Comparison of ENCODE assay signal across 10 cellular contexts in the genomic region with DNA sequence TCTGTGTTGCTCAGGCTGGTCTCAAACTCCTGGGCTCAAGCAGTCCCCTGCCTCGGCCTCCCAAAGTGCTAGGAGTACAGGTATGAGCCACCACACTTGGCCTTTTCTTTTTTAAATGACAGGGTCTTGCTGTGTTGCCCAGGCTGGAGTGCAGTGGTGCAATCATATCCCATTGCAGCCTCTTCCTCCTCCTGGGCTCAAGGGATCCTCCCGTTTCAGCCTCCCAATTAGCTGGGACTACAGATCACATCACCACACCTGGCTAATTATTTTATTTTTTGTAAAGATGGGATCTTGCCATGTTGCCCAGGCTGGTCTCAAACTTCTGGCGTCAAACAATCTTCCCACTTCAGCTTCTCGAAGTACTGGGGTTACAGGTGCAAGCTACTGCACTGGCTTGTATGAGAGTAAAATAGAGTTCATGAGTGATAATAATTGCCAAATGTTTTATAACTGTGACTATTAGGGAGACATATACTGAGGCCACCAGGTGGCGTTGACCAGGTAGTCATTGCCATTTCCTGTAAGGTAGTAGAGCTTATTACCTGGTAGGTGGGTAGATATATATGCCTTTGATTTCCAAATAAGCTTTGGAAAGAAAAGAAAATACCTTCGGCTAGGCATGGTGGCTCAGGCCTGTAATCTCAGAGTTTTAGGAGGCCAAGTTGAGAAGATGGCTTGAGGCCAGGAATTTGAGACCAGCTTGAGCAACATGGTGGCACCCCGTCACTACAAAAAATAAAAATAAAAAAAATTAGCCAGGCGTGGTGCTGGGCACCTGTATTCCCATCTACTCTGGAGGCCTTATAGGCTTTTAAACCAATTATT. TPM values are rescaled to one million over a fixed set of nuclear protein-coding genes. Genes with fewer than 3 reads are reported as not detected.
A peak's percentile ranks its signal among the peaks of the same experiment; 100 is the strongest.
DNase-seq lines count a peak whose midpoint lies in the region; ATAC-seq and TF ChIP-seq lines count a peak whose summit lies in the region.
"Had no signal": no experiment of that assay in that cellular context is flagged by ENCODE, and none has a peak within 500 bp of the region (broad histone marks: within the 10 kb centered on the region; RNA-seq: fewer than 3 reads in every experiment).

No MANE protein-coding gene starts in this region.

- TF ChIP-seq CTCF in DOHH2 (IDR thresholded peaks at IDR 0.05; ENCODE audit: low read depth, low read length, poor library complexity, severe bottlenecking), result peak; percentile 64
- peak; percentile 94 for TF ChIP-seq CTCF in OCI-LY1 (IDR thresholded peaks at IDR 0.05; ENCODE audit: low read length)
- TF ChIP-seq CTCF in glutamatergic neuron (IDR thresholded peaks at IDR 0.05; ENCODE audit: partially characterized antibody, unreplicated experiment), result no peak

- H3K4me3 Mint-ChIP-seq in glutamatergic neuron (ENCODE audit: unreplicated experiment), result no peak overlapping the region
- H3K4me3 Mint-ChIP-seq: activated naive CD8-positive, alpha-beta T cell treated with anti-CD3 and anti-CD28 coated beads, Interleukin-2, amount 10 ng/mL, durations not matched to agents 7 days and 5 days; naive B cell had no signal

- H2AFZ ChIP-seq in OCI-LY1 (ENCODE audit: low read length), result no peak overlapping the region

- no peaks in the 10 kb centered on the region for H3K27me3 ChIP-seq in DOHH2 (ENCODE audit: control insufficient read depth, low read length)
- no peaks in the 10 kb centered on the region for H3K27me3 ChIP-seq in OCI-LY1 (ENCODE audit: insufficient read depth, low read length)

- H3F3A ChIP-seq in DOHH2 (ENCODE audit: control insufficient read depth, insufficient read depth) (no peaks in the 10 kb centered on the region; the same call in 1 of the 2 replicates), OCI-LY1 (ENCODE audit: insufficient read depth, low read length) (peaks cover 9% of the 10 kb centered on the region; the same call in 1 of the 2 replicates)

- peaks cover 12% of the 10 kb centered on the region for H3K4me1 Mint-ChIP-seq in glutamatergic neuron (ENCODE audit: low read depth, unreplicated experiment)

- peaks cover 27% of the 10 kb centered on the region for H3K4me1 ChIP-seq in DOHH2 (ENCODE audit: control insufficient read depth, low read length)
- H3K4me1 ChIP-seq in OCI-LY1 (ENCODE audit: insufficient read depth, low read length, severe bottlenecking), result peaks cover 46% of the 10 kb centered on the region

- H4K20me1 ChIP-seq in DOHH2 (ENCODE audit: control insufficient read depth, insufficient read depth, low read depth, low read length), result peaks cover 10% of the 10 kb centered on the region; the same call in 1 of the 2 replicates
- no peaks in the 10 kb centered on the region for H4K20me1 ChIP-seq in OCI-LY1 (ENCODE audit: insufficient read depth, low read length)

- H3K36me3 ChIP-seq in DOHH2 (ENCODE audit: control insufficient read depth, low read length), result peaks cover 36% of the 10 kb centered on the region
- H3K36me3 ChIP-seq in OCI-LY1 (ENCODE audit: insufficient read depth, low read length), result peaks cover 38% of the 10 kb centered on the region

- peaks cover 9% of the 10 kb centered on the region for H3K9me3 Mint-ChIP-seq in glutamatergic neuron (ENCODE audit: unreplicated experiment)
- H3K9me3 Mint-ChIP-seq: naive B cell had no signal

- peak; percentile 29 for DNase-seq in iPS-NIHi11 (ENCODE audit: low spot score)
- no peak for DNase-seq in NCI-H2227 treated with DMSO at 0.1 percent for 48 hours (lab: John Stamatoyannopoulos, UW)
- no peak for DNase-seq in MV-4-11 (lab: John Stamatoyannopoulos, UW)
- DNase-seq in GOT3 (lab: John Stamatoyannopoulos, UW), result no peak
- no peak for DNase-seq in glutamatergic neuron
- DNase-seq: activated naive CD8-positive, alpha-beta T cell treated with anti-CD3 and anti-CD28 coated beads, Interleukin-2, amount 10 ng/mL, durations not matched to agents 7 days and 5 days; naive B cell had no signal

- peaks cover 4% of the 10 kb centered on the region for H3K36me3 Mint-ChIP-seq in glutamatergic neuron (ENCODE audit: unreplicated experiment)

- H3K9me3 ChIP-seq in DOHH2 (ENCODE audit: control insufficient read depth, insufficient read depth, low read length), result no peaks in the 10 kb centered on the region
- H3K9me3 ChIP-seq in OCI-LY1 (ENCODE audit: low read length), result no peaks in the 10 kb centered on the region; the same call in 1 of the 2 replicates

- H3K79me2 ChIP-seq in DOHH2 (ENCODE audit: control insufficient read depth, low read length) (peaks cover 95% of the 10 kb centered on the region), OCI-LY1 (ENCODE audit: insufficient read depth, low read length) (peaks cover 80% of the 10 kb centered on the region)

- no peak overlapping the region for H3K9ac ChIP-seq in OCI-LY1 (ENCODE audit: low read length)

- no peak overlapping the region for H3K27ac ChIP-seq in DOHH2 (ENCODE audit: low read depth, low read length)
- no peak overlapping the region for H3K27ac ChIP-seq in OCI-LY1 (ENCODE audit: low read depth, low read length, poor library complexity, severe bottlenecking)

- peaks cover 3% of the 10 kb centered on the region for H3K27me3 Mint-ChIP-seq in glutamatergic neuron (ENCODE audit: unreplicated experiment)
- H3K27me3 Mint-ChIP-seq: activated naive CD8-positive, alpha-beta T cell treated with anti-CD3 and anti-CD28 coated beads, Interleukin-2, amount 10 ng/mL, durations not matched to agents 7 days and 5 days; naive B cell had no signal

- peak; percentile 21 for ATAC-seq in GM21381 (IDR thresholded peaks at IDR 0.05; ENCODE audit: unreplicated experiment)

- H3K4me2 ChIP-seq in DOHH2 (ENCODE audit: low read length) (no peak overlapping the region), OCI-LY1 (ENCODE audit: low read length) (no peak overlapping the region)

- no peak overlapping the region for H3K27ac Mint-ChIP-seq in glutamatergic neuron (ENCODE audit: unreplicated experiment)
- H3K27ac Mint-ChIP-seq: activated naive CD8-positive, alpha-beta T cell treated with anti-CD3 and anti-CD28 coated beads, Interleukin-2, amount 10 ng/mL, durations not matched to agents 7 days and 5 days; naive B cell had no signal

- no peak overlapping the region for H3K4me3 ChIP-seq in DOHH2 (ENCODE audit: low read length)
- no peak overlapping the region for H3K4me3 ChIP-seq in OCI-LY1 (ENCODE audit: low read depth, low read length, poor library complexity, severe bottlenecking)

- H3K9me2 ChIP-seq in DOHH2 (replicated peaks; ENCODE audit: control insufficient read depth, low read length) (no peaks in the 10 kb centered on the region), OCI-LY1 (ENCODE audit: low read depth, low read length) (no peaks in the 10 kb centered on the region)

RNA-seq across cellular contexts. Expression of a gene that starts 5.4 kb away (rescaled TPM):
- total RNA-seq in glutamatergic neuron (ENCODE audit: unreplicated experiment), result 5.4 TPM
